Comparison of ENCODE assay signal across 9 cellular contexts in the genomic region with DNA sequence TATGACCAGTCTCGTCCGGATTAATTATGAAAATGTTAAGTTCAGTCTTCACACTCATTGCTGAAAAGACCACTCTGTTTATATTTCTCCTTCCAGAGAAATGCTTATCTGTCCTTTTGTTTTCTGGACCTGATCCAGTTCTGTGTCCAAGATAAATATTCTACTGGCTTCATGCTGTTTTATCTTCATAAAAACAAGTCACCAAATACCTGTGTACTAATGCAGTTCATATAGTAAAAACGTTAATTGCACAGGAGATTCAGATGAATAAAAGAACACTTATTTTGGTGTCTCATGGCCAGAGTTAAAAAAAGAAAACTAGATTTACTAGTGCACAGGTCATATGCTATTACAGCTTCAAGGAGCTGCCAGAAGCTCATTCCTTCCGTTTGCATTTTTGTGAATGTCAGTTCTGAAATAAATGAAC. TPM values are rescaled to one million over a fixed set of nuclear protein-coding genes. Genes with fewer than 3 reads are reported as not detected.
DNase-seq lines count a peak whose midpoint lies in the region; ATAC-seq, FAIRE-seq and TF ChIP-seq lines count a peak whose summit lies in the region.
"Had no signal": no experiment of that assay in that cellular context is flagged by ENCODE, and none has a peak within 500 bp of the region (broad histone marks: within the 10 kb centered on the region; RNA-seq: fewer than 3 reads in every experiment).

No MANE protein-coding gene starts in this region.

- H3K36me3 ChIP-seq in K562 (ENCODE audit: control insufficient read depth, insufficient read depth, low read length) (no peaks in the 10 kb centered on the region), kidney (ENCODE audit: control insufficient read depth in 1 of 2, insufficient read depth in 2 of 2, low read length in 2 of 2) (no peaks in the 10 kb centered on the region), smooth muscle cell (ENCODE audit: low read depth) (no peaks in the 10 kb centered on the region), endodermal cell (ENCODE audit: control insufficient read depth, insufficient read depth, low read length) (no peaks in the 10 kb centered on the region)

- intact Hi-C loops in K562 (cut with micrococcal nuclease) (loop anchor here (5.0 kb wide), 1 partner anchor 51 kb away; no protein-coding TSS in a partner anchor), kidney (cut with DNase I) (no loop called here)

- H3K27me3 Mint-ChIP-seq in endodermal cell (ENCODE audit: insufficient read depth), result peaks cover 22% of the 10 kb centered on the region
- H3K27me3 Mint-ChIP-seq: stimulated activated naive CD8-positive, alpha-beta T cell treated with anti-CD3 and anti-CD28 coated beads, Interleukin-15, amount 100 ng/mL, for 72 hours had no signal

- POLR2A ChIA-PET in K562 (lab: Yijun Ruan, JAX), result interaction anchor here (0.7 to 1.5 kb wide), 4 partner anchors 11 to 40 kb away, joined by 3 to 4 read pairs (median 3); no protein-coding TSS in a partner anchor

- H3K9me3 ChIP-seq in K562 (replicated peaks; ENCODE audit: control insufficient read depth, insufficient read depth, low read depth, low read length) (no peaks in the 10 kb centered on the region), kidney (ENCODE audit: control insufficient read depth in 1 of 2, low read length in 2 of 2) (no peaks in the 10 kb centered on the region), smooth muscle cell (replicated peaks; ENCODE audit: low read depth) (no peaks in the 10 kb centered on the region), endodermal cell (ENCODE audit: control insufficient read depth, low read length) (no peaks in the 10 kb centered on the region)

- TF ChIP-seq RAD21 in K562 (CRISPR knock-in tag; conservative IDR thresholded peaks at IDR 0.05 in 1 of 2, IDR thresholded peaks at IDR 0.05 in 1 of 2), result no peak

- no peak for TF ChIP-seq EP300 in K562 (IDR thresholded peaks at IDR 0.05; ENCODE audit: low read length)

- H3K27ac Mint-ChIP-seq in endodermal cell, result no peak overlapping the region
- H3K27ac Mint-ChIP-seq: stimulated activated naive CD8-positive, alpha-beta T cell treated with anti-CD3 and anti-CD28 coated beads, Interleukin-15, amount 100 ng/mL, for 72 hours had no signal

- H3K27ac ChIP-seq in K562 (ENCODE audit: extremely low read depth, low read depth, low read length) (peak overlapping the region; percentile 2; the same call in 1 of the 3 replicates), kidney (ENCODE audit: low read depth in 2 of 2, low read length in 2 of 2) (peak overlapping the region; percentile 76 to 86), smooth muscle cell (ENCODE audit: low read depth) (no peak overlapping the region), endodermal cell (ENCODE audit: low read depth, low read length) (no peak overlapping the region)

- H2AFZ ChIP-seq in K562 (ENCODE audit: low read depth, low read length) (peak overlapping the region; percentile 32; the same call in 1 of the 2 replicates), smooth muscle cell (ENCODE audit: low read depth) (no peak overlapping the region)

- H3F3A ChIP-seq in smooth muscle cell (ENCODE audit: low read depth), result peaks cover 3% of the 10 kb centered on the region

- peaks cover 52% of the 10 kb centered on the region; the same call in 2 of the 3 replicates for H3K79me2 ChIP-seq in K562 (ENCODE audit: control insufficient read depth, insufficient read depth, low read length)
- H3K79me2 ChIP-seq in smooth muscle cell (ENCODE audit: low read depth), result peaks cover 65% of the 10 kb centered on the region

- H3K4me3 Mint-ChIP-seq in endodermal cell, result no peak overlapping the region
- H3K4me3 Mint-ChIP-seq: stimulated activated naive CD8-positive, alpha-beta T cell treated with anti-CD3 and anti-CD28 coated beads, Interleukin-15, amount 100 ng/mL, for 72 hours had no signal

- H3K9me1 ChIP-seq in K562 (ENCODE audit: control insufficient read depth, insufficient read depth, low read length), result no peaks in the 10 kb centered on the region

- H3K4me1 ChIP-seq in K562 (replicated peaks in 1 of 2; ENCODE audit: control insufficient read depth in 2 of 2, insufficient read depth in 2 of 2, low read length in 2 of 2) (peaks cover 6 to 52% of the 10 kb centered on the region in 2 experiments; a peak in 4 of 5 replicates), kidney (ENCODE audit: control insufficient read depth in 1 of 2, insufficient read depth in 1 of 2, low read depth in 1 of 2, low read length in 2 of 2) (peaks cover 29 to 65% of the 10 kb centered on the region in 2 donors), smooth muscle cell (ENCODE audit: low read depth) (peaks cover 21% of the 10 kb centered on the region), endodermal cell (ENCODE audit: control insufficient read depth, insufficient read depth, low read length) (peaks cover 12% of the 10 kb centered on the region)

- CTCF ChIA-PET in K562 (lab: Yijun Ruan, JAX; ENCODE audit: low intra/inter-chr PET ratio), result interaction anchor here (0.6 kb wide), 1 partner anchor 321 kb away, joined by 3 read pairs; no protein-coding TSS in a partner anchor

- no peak for TF ChIP-seq CTCF in K562 (IDR thresholded peaks at IDR 0.05 in 2 of 3, conservative IDR thresholded peaks at IDR 0.05 in 1 of 3; ENCODE audit: insufficient read depth in 2 of 3, low read depth in 1 of 3, low read length in 3 of 3)
- no peak for TF ChIP-seq CTCF in kidney (IDR thresholded peaks at IDR 0.05; ENCODE audit: borderline replicate concordance, extremely low read depth, insufficient read depth)
- no peak for TF ChIP-seq CTCF in smooth muscle cell (IDR thresholded peaks at IDR 0.05; ENCODE audit: borderline replicate concordance, insufficient read depth, poor library complexity, severe bottlenecking)
- TF ChIP-seq CTCF in endodermal cell (conservative IDR thresholded peaks at IDR 0.05), result no peak

- BruUV-seq in K562 (replicated peaks; lab: Mats Ljungman, UMichigan), result no TSS peak

- 6% methylated on average over 4 of the region's 4 CpGs for WGBS in K562 (ENCODE audit: insufficient coverage, low coverage, missing lambda C conversion rate)
- 55% methylated on average over 4 of the region's 4 CpGs for WGBS in smooth muscle cell (ENCODE audit: low lambda C conversion rate)
- 78 to 82% methylated on average over 3 to 4 of the region's 4 CpGs for WGBS in endodermal cell (ENCODE audit: insufficient coverage in 1 of 2, insufficient read length in 1 of 2), 2 experiments

- in situ Hi-C loops in K562 (cut with MboI), result no loop called here

- DNase-seq in NCI-H146 treated with DMSO at 0.1 percent for 48 hours (lab: John Stamatoyannopoulos, UW; ENCODE audit: unreplicated experiment) (peak; percentile 8), K562 (ENCODE audit: extremely low read depth in 1 of 4, low spot score in 3 of 4) (no peak), kidney (no peak), smooth muscle cell (lab: John Stamatoyannopoulos, UW; ENCODE audit: unreplicated experiment) (no peak), endodermal cell (no peak), A172 (ENCODE audit: low spot score) (no peak)
- no peak for DNase-seq in stimulated activated CD4-positive, alpha-beta T cell treated with anti-CD3 and anti-CD28 coated beads, Interleukin-4, amount 100 ng/mL, for 24 hours
- DNase-seq: activated CD8-positive, alpha-beta memory T cell treated with anti-CD3 and anti-CD28 coated beads, Interleukin-2, amount 50 U/mL, for 4 hours; stimulated activated naive CD8-positive, alpha-beta T cell treated with anti-CD3 and anti-CD28 coated beads, Interleukin-15, amount 100 ng/mL, for 72 hours had no signal

- H3K4me2 ChIP-seq in K562 (ENCODE audit: insufficient read depth, low read length), result peak overlapping the region; percentile 48; the same call in 1 of the 2 replicates
- peak overlapping the region; percentile 6 for H3K4me2 ChIP-seq in smooth muscle cell

- TF ChIP-seq POLR2A in K562 (conservative IDR thresholded peaks at IDR 0.05), result no peak

- no peaks in the 10 kb centered on the region for H3K36me3 Mint-ChIP-seq in endodermal cell (ENCODE audit: low read depth)

- no peak overlapping the region for H3K4me3 ChIP-seq in K562
- peak overlapping the region; percentile 7 to 16 for H3K4me3 ChIP-seq in kidney (ENCODE audit: low read length in 2 of 2)
- H3K4me3 ChIP-seq in smooth muscle cell, result no peak overlapping the region
- no peak overlapping the region for H3K4me3 ChIP-seq in endodermal cell (ENCODE audit: low read length)

- no peaks in the 10 kb centered on the region for H3K27me3 ChIP-seq in K562 (ENCODE audit: control insufficient read depth in 2 of 2, insufficient read depth in 2 of 2, low read length in 2 of 2)
- H3K27me3 ChIP-seq in smooth muscle cell (ENCODE audit: low read depth), result no peaks in the 10 kb centered on the region
- no peaks in the 10 kb centered on the region for H3K27me3 ChIP-seq in endodermal cell (ENCODE audit: control insufficient read depth, insufficient read depth, low read length, poor library complexity, severe bottlenecking)

- peak overlapping the region in 1 of 2 experiments; percentile 30; a peak in 1 of 4 replicates for H3K9ac ChIP-seq in K562 (ENCODE audit: insufficient read depth in 1 of 2, low read depth in 2 of 2, low read length in 2 of 2)
- H3K9ac ChIP-seq in kidney (ENCODE audit: low read length in 2 of 2), result peak overlapping the region in 1 of 2 donors; percentile 1
- H3K9ac ChIP-seq in smooth muscle cell (ENCODE audit: low read depth), result no peak overlapping the region
- no peak overlapping the region for H3K9ac ChIP-seq in endodermal cell (ENCODE audit: extremely low read depth, low read length, poor library complexity, severe bottlenecking)

- peaks cover 9% of the 10 kb centered on the region for H4K20me1 ChIP-seq in K562 (replicated peaks; ENCODE audit: control insufficient read depth, insufficient read depth, low read length)
- peaks cover 16% of the 10 kb centered on the region for H4K20me1 ChIP-seq in smooth muscle cell (ENCODE audit: low read depth)

- ATAC-seq in K562, result no peak
- ATAC-seq: stimulated activated naive CD8-positive, alpha-beta T cell treated with anti-CD3 and anti-CD28 coated beads, Interleukin-15, amount 100 ng/mL, for 72 hours had no signal

- H3K9me3 Mint-ChIP-seq in endodermal cell, result no peaks in the 10 kb centered on the region
- H3K9me3 Mint-ChIP-seq: stimulated activated naive CD8-positive, alpha-beta T cell treated with anti-CD3 and anti-CD28 coated beads, Interleukin-15, amount 100 ng/mL, for 72 hours had no signal

- H3K4me1 Mint-ChIP-seq in endodermal cell, result peaks cover 47% of the 10 kb centered on the region

- peak; percentile 42 for FAIRE-seq in K562 (lab: Jason Lieb, UNC)
- FAIRE-seq in kidney (lab: Jason Lieb, UNC), result peak; percentile 50

RNA-seq across cellular contexts. Expression of gene FNIP2, which starts 17.3 kb away (rescaled TPM):
- total RNA-seq in K562 (2011; cell fraction: chromatin; rRNA removed; ENCODE audit: low replicate concordance), result 19.6 and 35.6 TPM in 2 replicates
- total RNA-seq in K562 (2011; cell fraction: nucleolus; rRNA removed), result 6.0 and 7.4 TPM in 2 replicates
- 18.3 and 23.7 TPM in 2 replicates for total RNA-seq in K562 (2011; cell fraction: nucleoplasm; rRNA removed)
- 6.3 and 7.3 TPM in 2 replicates for total RNA-seq in K562 (2014; rRNA removed)
- 11.7 and 12.4 TPM in 2 replicates for total RNA-seq in K562 (2014; rRNA removed; fragmentation: Illumina TruSeq; extraction: Trizol)
- 14.5 and 15.5 TPM in 2 replicates for total RNA-seq in K562 (2015; rRNA removed; fragmentation: Illumina TruSeq; extraction: Trizol)
- 9.7 and 11.6 TPM in 2 replicates for total RNA-seq in K562 (2021)
- 5.5 and 8.3 TPM in 2 replicates for polyA plus RNA-seq in K562 (2011; rRNA removed)
- 2.4 and 3.9 TPM in 2 replicates for polyA plus RNA-seq in K562 (2011; cell fraction: cytosol; rRNA removed)
- 4.0 and 5.3 TPM in 2 replicates for polyA plus RNA-seq in K562 (2011; cell fraction: nucleus; rRNA removed)
- polyA plus RNA-seq in K562 (2012), result 6.9 and 9.7 TPM in 2 replicates
- 7.9 and 8.7 TPM in 2 replicates for polyA plus RNA-seq in K562 (2014; fragmentation: Illumina TruSeq; extraction: Trizol)
- 1 to 10 TPM; 1.7 to 2.8 TPM for polyA plus RNA-seq in K562 (2014; fragmentation: Nextera tagmentation; extraction: Ambion mirVana)
- 4.9 and 6.3 TPM in 2 replicates for polyA plus RNA-seq in K562 (2014; rRNA removed)
- 19.4 and 22.2 TPM in 2 replicates for polyA minus RNA-seq in K562 (2011; rRNA and poly(A)+ RNA removed)
- polyA minus RNA-seq in K562 (2011; cell fraction: cytosol; rRNA and poly(A)+ RNA removed), result 6.7 and 9.5 TPM in 2 replicates
- 7.5 and 9.8 TPM in 2 replicates for polyA minus RNA-seq in K562 (2011; cell fraction: nucleus; rRNA and poly(A)+ RNA removed)
- 65.1 TPM for total RNA-seq in kidney
- 13.2 TPM for polyA plus RNA-seq in kidney (ENCODE audit: insufficient read depth, low read depth, low replicate concordance)
- total RNA-seq in smooth muscle cell, result 27.6 and 36.3 TPM in 2 replicates
- 10.4 and 11.2 TPM in 2 replicates for polyA plus RNA-seq in smooth muscle cell
- total RNA-seq in endodermal cell, result 10 to 100 TPM in 1 of 2 donors, 1 to 10 TPM in 1; 8.6 to 11.5 TPM
- 16.5 TPM for polyA plus RNA-seq in endodermal cell (2013, experiment 1 of 2)
- polyA plus RNA-seq in endodermal cell (2013, experiment 2 of 2), result 17.4 TPM
- 8.0 and 10.8 TPM in 2 replicates for total RNA-seq in A172 (2014; rRNA removed; shearing (Covaris generic))

Comparison
In these comparisons a context has a peak if more than half of its experiments do, and no peak if none do; other contexts are left out.
1. H3K27ac ChIP-seq: peak in K562 (single experiment) and kidney (2 of 2); none in smooth muscle cell (single experiment) and endodermal cell (single experiment).
2. H3K4me3 ChIP-seq: peak in kidney (2 of 2); none in K562 (single experiment), smooth muscle cell (single experiment) and endodermal cell (single experiment).